ENCODE assay signal across 8 cellular contexts in genomic region chr22:19576460-19577421, GRCh38. TPM values are rescaled to one million over a fixed set of nuclear protein-coding genes. Genes with fewer than 3 reads are reported as not detected.
DNase-seq lines count a peak whose midpoint lies in the region; ATAC-seq and TF ChIP-seq lines count a peak whose summit lies in the region.

No MANE protein-coding gene starts in this region.

- peak overlapping the region; percentile 37 to 78 (median 62) for H3K27ac ChIP-seq in heart left ventricle

- DNase-seq in GM10248 (ENCODE audit: extremely low spot score) (peak; percentile 72), NCI-H69 (lab: John Stamatoyannopoulos, UW) (peak; percentile 52), heart left ventricle (peak in 4 of 5 donors; percentile 44 to 70 (median 52)), pons (ENCODE audit: low spot score) (no peak), NCI-H1105 treated with DMSO at 0.1 percent for 48 hours (lab: John Stamatoyannopoulos, UW) (no peak), NCI-H1048 (lab: John Stamatoyannopoulos, UW) (no peak)
- DNase-seq in activated CD8-positive, alpha-beta memory T cell treated with anti-CD3 and anti-CD28 coated beads, Interleukin-2, amount 50 U/mL, for 48 hours, result peak; percentile 78
- DNase-seq in stimulated activated CD4-positive, alpha-beta T cell treated with anti-CD3 and anti-CD28 coated beads, Interleukin-4, amount 100 ng/mL, for 4 hours, result peak; percentile 47 to 69

- TF ChIP-seq POLR2A in heart left ventricle (IDR thresholded peaks at IDR 0.05), result no peak

- H3K27me3 ChIP-seq in heart left ventricle, result peaks cover 0 to 2% (median 0%) of the 10 kb centered on the region in 9 donors

- ATAC-seq in heart left ventricle, result peak; percentile 76 to 83 (median 80)

- CTCF ChIA-PET in GM10248 (lab: Yijun Ruan, JAX), result interaction anchor here (1.2 kb wide), 1 partner anchor 19 kb away, joined by 3 read pairs; no protein-coding TSS in a partner anchor

- no peaks in the 10 kb centered on the region for H3K9me3 ChIP-seq in heart left ventricle

- intact Hi-C loops in heart left ventricle (cut with DNase I), result loop anchor here in 4 of 10 donors (2.0 to 5.0 kb wide), 3 partner anchors 46 to 54 kb away; partner anchors contain the start of gene CLDN5 (in 3 of the 4)

- 44 to 47% (median 46%) methylated on average over 13 to 16 of the region's 16 CpGs for WGBS in heart left ventricle, 4 donors

- TF ChIP-seq CTCF in GM10248 (IDR thresholded peaks at IDR 0.05; ENCODE audit: control extremely low read depth, extremely low read depth, low read depth, missing control alignments) (no peak), heart left ventricle (IDR thresholded peaks at IDR 0.05) (no peak)

- peaks cover 0 to 47% (median 24%) of the 10 kb centered on the region in 12 donors for H3K4me1 ChIP-seq in heart left ventricle

- POLR2A ChIA-PET in GM10248 (lab: Yijun Ruan, JAX), result no interaction called here

- H3K36me3 ChIP-seq in heart left ventricle, result no peaks in the 10 kb centered on the region

- no peak overlapping the region for H3K4me3 ChIP-seq in heart left ventricle

RNA-seq across cellular contexts. Expression of gene CLDN5, which starts 52.5 kb away (rescaled TPM):
- total RNA-seq in heart left ventricle, result 10 to 100 TPM; 16.8 to 79.0 (median 36.6) TPM
- polyA plus RNA-seq in heart left ventricle, result 10 to 100 TPM; 39.5 to 77.7 TPM

Comparison
In these comparisons a context has a peak if more than half of its experiments do, and no peak if none do; other contexts are left out.
1. DNase-seq: peak in GM10248 (single experiment), NCI-H69 (single experiment), activated CD8-positive, alpha-beta memory T cell treated with anti-CD3 and anti-CD28 coated beads, Interleukin-2, amount 50 U/mL, for 48 hours (single experiment), heart left ventricle (4 of 5) and stimulated activated CD4-positive, alpha-beta T cell treated with anti-CD3 and anti-CD28 coated beads, Interleukin-4, amount 100 ng/mL, for 4 hours (2 of 2); none in pons (single experiment), NCI-H1105 treated with DMSO at 0.1 percent for 48 hours (single experiment) and NCI-H1048 (single experiment).